ENCODE assay signal across 8 cellular contexts in genomic region chr7:114085313-114085591, GRCh38.
DNase-seq lines count a peak whose midpoint lies in the region; ATAC-seq, FAIRE-seq and TF ChIP-seq lines count a peak whose summit lies in the region.

No MANE protein-coding gene starts in this region.

- H3K9ac ChIP-seq in GM12878 (ENCODE audit: control insufficient read depth, insufficient read depth, low read length) (no peak overlapping the region), liver (ENCODE audit: low read depth in 1 of 2, low read length in 2 of 2) (peak overlapping the region; percentile 72 to 77)

- TF ChIP-seq CTCF in BE2C (IDR thresholded peaks at IDR 0.05; ENCODE audit: low read depth, low read length) (no peak), HEK293 (tag by site-specific recombination; IDR thresholded peaks at IDR 0.05) (no peak), GM12878 (IDR thresholded peaks at IDR 0.05 in 2 of 3, conservative IDR thresholded peaks at IDR 0.05 in 1 of 3; ENCODE audit: control insufficient read depth in 2 of 3, extremely low read depth in 1 of 3, insufficient read depth in 1 of 3, low read depth in 3 of 3, low read length in 3 of 3) (no peak), liver (IDR thresholded peaks at IDR 0.05; ENCODE audit: low read depth, low read length, missing input control) (no peak), tibial nerve (IDR thresholded peaks at IDR 0.05) (no peak), D721Med (IDR thresholded peaks at IDR 0.05; ENCODE audit: insufficient read depth, missing control alignments) (no peak)

- CTCF ChIA-PET in HEK293 (lab: Yijun Ruan, JAX) = interaction anchor here (0.6 to 0.7 kb wide), 2 partner anchors 44 to 1295 kb away, joined by 3 read pairs; partner anchors contain the start of gene TMEM168
- CTCF ChIA-PET in GM12878 (lab: Yijun Ruan, JAX) = interaction anchor here (1.1 kb wide), 1 partner anchor 55 kb away, joined by 3 read pairs; no protein-coding TSS in a partner anchor

- H3K36me3 ChIP-seq in BE2C (no peaks in the 10 kb centered on the region), HEK293 (ENCODE audit: control insufficient read depth in 2 of 2, insufficient read depth in 1 of 2, low read length in 2 of 2) (no peaks in the 10 kb centered on the region), GM12878 (ENCODE audit: control insufficient read depth in 2 of 2, insufficient read depth in 2 of 2, low read length in 1 of 2) (no peaks in the 10 kb centered on the region), liver (ENCODE audit: control insufficient read depth in 4 of 4, insufficient read depth in 3 of 4, low read depth in 1 of 4, low read length in 3 of 4) (no peaks in the 10 kb centered on the region), tibial nerve (no peaks in the 10 kb centered on the region)

- H3K79me2 ChIP-seq in GM12878 (ENCODE audit: control insufficient read depth, insufficient read depth, low read length) = no peaks in the 10 kb centered on the region

- BruUV-seq in GM12878 (replicated peaks; lab: Mats Ljungman, UMichigan) = no TSS peak

- H3K4me2 ChIP-seq in GM12878 (ENCODE audit: control insufficient read depth, insufficient read depth) = peak overlapping the region; percentile 82

- H3K27ac ChIP-seq in HEK293 (ENCODE audit: extremely low read depth, low read depth, low read length) = peak overlapping the region; percentile 98
- no peak overlapping the region for H3K27ac ChIP-seq in GM12878 (ENCODE audit: control insufficient read depth, insufficient read depth)
- peak overlapping the region; percentile 92 to 94 for H3K27ac ChIP-seq in liver (ENCODE audit: low read depth in 1 of 2, low read length in 2 of 2)
- peak overlapping the region; percentile 77 to 90 (median 86) for H3K27ac ChIP-seq in tibial nerve

- in situ Hi-C loops in GM12878 (cut with MboI) = no loop called here

- H2AFZ ChIP-seq in GM12878 (ENCODE audit: control insufficient read depth, low read depth, low read length) = peak overlapping the region; percentile 55

- TF ChIP-seq POLR2A in GM12878 (IDR thresholded peaks at IDR 0.05; ENCODE audit: low read depth, low read length) = no peak
- no peak for TF ChIP-seq POLR2A in tibial nerve (IDR thresholded peaks at IDR 0.05)

- TF ChIP-seq EP300 in GM12878 (IDR thresholded peaks at IDR 0.05; ENCODE audit: borderline replicate concordance in 1 of 2, control insufficient read depth in 1 of 2, low read depth in 2 of 2, low read length in 2 of 2) (no peak), tibial nerve (IDR thresholded peaks at IDR 0.05) (no peak)

- POLR2A ChIA-PET in HEK293 (lab: Yijun Ruan, JAX) = interaction anchor here (0.6 to 1.3 kb wide), 4 partner anchors 10 to 663 kb away, joined by 3 to 5 read pairs (median 4); partner anchors contain the start of gene FOXP2
- POLR2A ChIA-PET in GM12878 (lab: Charles Lee) = no interaction called here

- TF ChIP-seq RAD21 in GM12878 (IDR thresholded peaks at IDR 0.05; ENCODE audit: insufficient read depth, low read depth, low read length) = no peak
- TF ChIP-seq RAD21 in liver (IDR thresholded peaks at IDR 0.05) = no peak

- no peaks in the 10 kb centered on the region for H4K20me1 ChIP-seq in GM12878 (ENCODE audit: control insufficient read depth, insufficient read depth)

- ATAC-seq in GM12878 (peak; percentile 55), GM18870 (IDR thresholded peaks at IDR 0.05; ENCODE audit: unreplicated experiment) (no peak)

- 23% methylated on average over 16 of the region's 18 CpGs for WGBS in GM12878 (ENCODE audit: insufficient coverage, insufficient replicate concordance, low lambda C conversion rate, missing lambda C conversion rate)
- WGBS in liver = 1% methylated on average over 18 of the region's 18 CpGs
- 1 to 2% methylated on average over 18 of the region's 18 CpGs for WGBS in tibial nerve, 2 donors

- FAIRE-seq in GM12878 (lab: Jason Lieb, UNC) = no peak
- no peak for FAIRE-seq in D721Med (lab: Jason Lieb, UNC)

- H3K27me3 ChIP-seq in BE2C (peaks cover 70% of the 10 kb centered on the region), GM12878 (replicated peaks in 1 of 2; ENCODE audit: control insufficient read depth in 2 of 2, insufficient read depth in 2 of 2, low read length in 1 of 2) (peaks cover 6 to 38% of the 10 kb centered on the region in 2 experiments), liver (ENCODE audit: control insufficient read depth in 4 of 4, insufficient read depth in 4 of 4, low read length in 3 of 4) (peaks cover 0 to 3% (median 0%) of the 10 kb centered on the region in 4 donors), tibial nerve (peaks cover 0 to 48% of the 10 kb centered on the region in 2 donors)

- intact Hi-C loops in GM12878 (cut with micrococcal nuclease; ENCODE audit: unreplicated experiment) = loop anchor here (10.0 kb wide), 1 partner anchor 320 kb away; no protein-coding TSS in a partner anchor

- no peak for DNase-seq in BE2C
- DNase-seq in GM12878 (ENCODE audit: low read depth, low spot score) = no peak
- DNase-seq in tibial nerve (ENCODE audit: low spot score in 2 of 2) = no peak
- DNase-seq in D721Med (ENCODE audit: insufficient read length, low spot score) = no peak
- DNase-seq in activated CD4-positive, alpha-beta T cell treated with anti-CD3 and anti-CD28 coated beads for 1 hour = no peak

- H3K4me1 ChIP-seq in BE2C (no peaks in the 10 kb centered on the region), HEK293 (ENCODE audit: control insufficient read depth, insufficient read depth, low read length) (peaks cover 5% of the 10 kb centered on the region), GM12878 (ENCODE audit: control insufficient read depth, insufficient read depth, low read length) (no peaks in the 10 kb centered on the region; the same call in 1 of the 2 replicates), liver (ENCODE audit: control insufficient read depth in 4 of 4, insufficient read depth in 4 of 4, low read length in 3 of 4) (peaks cover 3 to 39% (median 24%) of the 10 kb centered on the region in 4 donors), tibial nerve (peaks cover 0 to 55% (median 11%) of the 10 kb centered on the region in 4 donors)

- RAD21 ChIA-PET in GM12878 (lab: Charles Lee; ENCODE audit: unreplicated experiment) = no interaction called here

- H3K9me3 ChIP-seq in BE2C (no peaks in the 10 kb centered on the region), HEK293 (ENCODE audit: control insufficient read depth, insufficient read depth, low read depth, low read length) (no peaks in the 10 kb centered on the region), GM12878 (replicated peaks; ENCODE audit: control insufficient read depth, insufficient read depth, low read length) (no peaks in the 10 kb centered on the region), liver (ENCODE audit: control insufficient read depth in 4 of 4, low read length in 3 of 4) (no peaks in the 10 kb centered on the region), tibial nerve (no peaks in the 10 kb centered on the region)

- H3K4me3 ChIP-seq in BE2C (ENCODE audit: low read depth, low read length) (peak overlapping the region; percentile 46), HEK293 (ENCODE audit: low read depth, low read length) (peak overlapping the region; percentile 89), GM12878 (peak overlapping the region; percentile 68; the same call in 1 of the 2 replicates), liver (ENCODE audit: low read depth in 1 of 3, low read length in 3 of 3) (peak overlapping the region; percentile 86 to 96 (median 95)), tibial nerve (peak overlapping the region; percentile 59 to 68 (median 64))

- SMC1A ChIA-PET in GM12878 (lab: Charles Lee; ENCODE audit: uncharacterized antibody, unreplicated experiment) = no interaction called here

TF ChIP-seq in HEK293, 187 proteins besides CTCF, POLR2A, EP300 and RAD21 (continues in another document):
- TF ChIP-seq ZNF202 (tag by site-specific recombination; IDR thresholded peaks at IDR 0.05; ENCODE audit: borderline replicate concordance) (peak; percentile 66; the same call in 1 of the 2 replicates), ZNF169 (tag by site-specific recombination; IDR thresholded peaks at IDR 0.05) (no peak), KLF8 (tag by site-specific recombination; IDR thresholded peaks at IDR 0.05) (no peak)

TF ChIP-seq in GM12878, 131 proteins besides CTCF, POLR2A, EP300 and RAD21 (continues in another document):
- TF ChIP-seq TARDBP (IDR thresholded peaks at IDR 0.05; ENCODE audit: borderline replicate concordance) (no peak), TCF12 (IDR thresholded peaks at IDR 0.05; ENCODE audit: low read depth, low read length) (no peak), HCFC1 (IDR thresholded peaks at IDR 0.05; ENCODE audit: low read length) (no peak), GATAD2B (conservative IDR thresholded peaks at IDR 0.05; ENCODE audit: low read depth) (no peak), MXI1 (IDR thresholded peaks at IDR 0.05; ENCODE audit: low read depth, low read length) (no peak), MTA2 (IDR thresholded peaks at IDR 0.05; ENCODE audit: low read depth) (no peak)
- TF ChIP-seq, protein P1, sequence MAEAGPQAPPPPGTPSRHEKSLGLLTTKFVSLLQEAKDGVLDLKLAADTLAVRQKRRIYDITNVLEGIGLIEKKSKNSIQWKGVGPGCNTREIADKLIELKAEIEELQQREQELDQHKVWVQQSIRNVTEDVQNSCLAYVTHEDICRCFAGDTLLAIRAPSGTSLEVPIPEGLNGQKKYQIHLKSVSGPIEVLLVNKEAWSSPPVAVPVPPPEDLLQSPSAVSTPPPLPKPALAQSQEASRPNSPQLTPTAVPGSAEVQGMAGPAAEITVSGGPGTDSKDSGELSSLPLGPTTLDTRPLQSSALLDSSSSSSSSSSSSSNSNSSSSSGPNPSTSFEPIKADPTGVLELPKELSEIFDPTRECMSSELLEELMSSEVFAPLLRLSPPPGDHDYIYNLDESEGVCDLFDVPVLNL (IDR thresholded peaks at IDR 0.05; ENCODE audit: low read depth, low read length) = no peak

TF ChIP-seq in liver, 16 proteins besides CTCF, POLR2A, EP300 and RAD21:
- TF ChIP-seq SP1 (IDR thresholded peaks at IDR 0.05) (no peak), HNF4A (conservative IDR thresholded peaks at IDR 0.05) (no peak), RXRA (IDR thresholded peaks at IDR 0.05) (no peak)
- TF ChIP-seq, protein P2, sequence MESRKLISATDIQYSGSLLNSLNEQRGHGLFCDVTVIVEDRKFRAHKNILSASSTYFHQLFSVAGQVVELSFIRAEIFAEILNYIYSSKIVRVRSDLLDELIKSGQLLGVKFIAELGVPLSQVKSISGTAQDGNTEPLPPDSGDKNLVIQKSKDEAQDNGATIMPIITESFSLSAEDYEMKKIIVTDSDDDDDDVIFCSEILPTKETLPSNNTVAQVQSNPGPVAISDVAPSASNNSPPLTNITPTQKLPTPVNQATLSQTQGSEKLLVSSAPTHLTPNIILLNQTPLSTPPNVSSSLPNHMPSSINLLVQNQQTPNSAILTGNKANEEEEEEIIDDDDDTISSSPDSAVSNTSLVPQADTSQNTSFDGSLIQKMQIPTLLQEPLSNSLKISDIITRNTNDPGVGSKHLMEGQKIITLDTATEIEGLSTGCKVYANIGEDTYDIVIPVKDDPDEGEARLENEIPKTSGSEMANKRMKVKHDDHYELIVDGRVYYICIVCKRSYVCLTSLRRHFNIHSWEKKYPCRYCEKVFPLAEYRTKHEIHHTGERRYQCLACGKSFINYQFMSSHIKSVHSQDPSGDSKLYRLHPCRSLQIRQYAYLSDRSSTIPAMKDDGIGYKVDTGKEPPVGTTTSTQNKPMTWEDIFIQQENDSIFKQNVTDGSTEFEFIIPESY (IDR thresholded peaks at IDR 0.05) = no peak
